Comparison of ENCODE assay signal across 16 cellular contexts in genomic region chr14:61558271-61558670, GRCh38.
DNase-seq lines count a peak whose midpoint lies in the region; ATAC-seq and TF ChIP-seq lines count a peak whose summit lies in the region.
"Had no signal": no experiment of that assay in that cellular context is flagged by ENCODE, and none has a peak within 500 bp of the region (broad histone marks: within the 10 kb centered on the region; RNA-seq: fewer than 3 reads in every experiment).

No MANE protein-coding gene starts in this region.

- CTCF ChIA-PET in MCF 10A (lab: Yijun Ruan, JAX) (interaction anchor here (1.2 to 1.4 kb wide), 2 partner anchors 83 to 173 kb away, joined by 3 read pairs; no protein-coding TSS in a partner anchor), mammary epithelial cell (lab: Charles Lee; ENCODE audit: low non-redundant PET) (no interaction called here)
- CTCF ChIA-PET in activated CD4-positive, alpha-beta memory T cell treated with anti-CD3 and anti-CD28 coated beads, Interleukin-2, amount 10 ng/mL, durations not matched to agents 7 days and 5 days (lab: Charles Lee): no interaction called here

- TF ChIP-seq EP300 in stomach (IDR thresholded peaks at IDR 0.05): no peak

- no peaks in the 10 kb centered on the region for H3K36me3 Mint-ChIP-seq in MCF 10A (ENCODE audit: insufficient read depth, unreplicated experiment)
- H3K36me3 Mint-ChIP-seq in activated T-helper 17 cell treated with anti-CD3 and anti-CD28 coated beads, Interleukin-2, amount 50 U/mL, for 72 hours (ENCODE audit: low read depth): peaks cover under 1% of the 10 kb centered on the region
- peaks cover 23% of the 10 kb centered on the region for H3K36me3 Mint-ChIP-seq in activated CD4-positive, alpha-beta memory T cell treated with anti-CD3 and anti-CD28 coated beads, Interleukin-2, amount 10 ng/mL, durations not matched to agents 7 days and 5 days (ENCODE audit: low read depth)

- H3K9me3 ChIP-seq in mammary epithelial cell (replicated peaks; ENCODE audit: insufficient read depth, low read length) (no peaks in the 10 kb centered on the region), stomach (no peaks in the 10 kb centered on the region)
- H3K9me3 ChIP-seq: breast epithelium, HAP-1, SJSA1 had no signal

- no peak overlapping the region for H3K9ac ChIP-seq in mammary epithelial cell (ENCODE audit: insufficient read depth, low read length)
- H3K9ac ChIP-seq: parathyroid adenoma had no signal

- ATAC-seq in activated T-helper 17 cell treated with anti-CD3 and anti-CD28 coated beads, Interleukin-2, amount 50 U/mL, for 72 hours (replicated peaks): no peak

- TF ChIP-seq CTCF in MCF 10A (IDR thresholded peaks at IDR 0.05; ENCODE audit: unreplicated experiment): no peak
- TF ChIP-seq CTCF in mammary epithelial cell (conservative IDR thresholded peaks at IDR 0.05 in 1 of 2, IDR thresholded peaks at IDR 0.05 in 1 of 2; ENCODE audit: extremely low read depth in 1 of 2, insufficient read depth in 1 of 2, low read depth in 1 of 2, low read length in 2 of 2): no peak
- TF ChIP-seq CTCF in stomach (IDR thresholded peaks at IDR 0.05): no peak

- in situ Hi-C loops in mammary epithelial cell (cut with MboI; ENCODE audit: low sequenced_read_pairs in 2 of 2): no loop called here

- intact Hi-C loops in MCF 10A (cut with micrococcal nuclease) (no loop called here), mammary epithelial cell (cut with micrococcal nuclease) (no loop called here), stomach (cut with DNase I; ENCODE audit: low total_unique reads) (no loop called here)

- H4K20me1 ChIP-seq in mammary epithelial cell (ENCODE audit: insufficient read depth, low read length): no peaks in the 10 kb centered on the region

- dilution Hi-C loops in mammary epithelial cell (cut with HindIII; ENCODE audit: low sequenced_read_pairs): no loop called here

- H3K36me3 ChIP-seq in mammary epithelial cell (ENCODE audit: insufficient read depth, low read length) (no peaks in the 10 kb centered on the region), stomach (no peaks in the 10 kb centered on the region)
- H3K36me3 ChIP-seq: breast epithelium, HAP-1, SJSA1 had no signal

- H3K4me1 Mint-ChIP-seq in MCF 10A (ENCODE audit: insufficient read depth, unreplicated experiment): peaks cover 54% of the 10 kb centered on the region
- peaks cover 42% of the 10 kb centered on the region for H3K4me1 Mint-ChIP-seq in activated T-helper 17 cell treated with anti-CD3 and anti-CD28 coated beads, Interleukin-2, amount 50 U/mL, for 72 hours
- peaks cover 49% of the 10 kb centered on the region for H3K4me1 Mint-ChIP-seq in activated CD4-positive, alpha-beta memory T cell treated with anti-CD3 and anti-CD28 coated beads, Interleukin-2, amount 10 ng/mL, durations not matched to agents 7 days and 5 days

- no peak overlapping the region for H3K4me3 Mint-ChIP-seq in MCF 10A (ENCODE audit: unreplicated experiment)
- H3K4me3 Mint-ChIP-seq in activated T-helper 17 cell treated with anti-CD3 and anti-CD28 coated beads, Interleukin-2, amount 50 U/mL, for 72 hours: no peak overlapping the region
- no peak overlapping the region for H3K4me3 Mint-ChIP-seq in activated CD4-positive, alpha-beta memory T cell treated with anti-CD3 and anti-CD28 coated beads, Interleukin-2, amount 10 ng/mL, durations not matched to agents 7 days and 5 days

- BruUV-seq in MCF 10A (replicated peaks; lab: Mats Ljungman, UMichigan) (no TSS peak), mammary epithelial cell (replicated peaks; lab: Mats Ljungman, UMichigan) (no TSS peak)

- no peak overlapping the region for H3K27ac ChIP-seq in mammary epithelial cell (ENCODE audit: insufficient read depth, low read depth, low read length)
- peak overlapping the region in 3 of 5 donors; percentile 84 to 93 (median 90) for H3K27ac ChIP-seq in stomach
- H3K27ac ChIP-seq: breast epithelium, parathyroid adenoma, SJSA1 had no signal

- TF ChIP-seq POLR2A in stomach (IDR thresholded peaks at IDR 0.05): no peak

- H3K4me1 ChIP-seq in mammary epithelial cell (ENCODE audit: insufficient read depth, low read length): peaks cover 69% of the 10 kb centered on the region
- H3K4me1 ChIP-seq in stomach: peaks cover 45 to 72% (median 51%) of the 10 kb centered on the region in 4 donors

- DNase-seq in MCF 10A (ENCODE audit: unreplicated experiment): peak; percentile 66
- DNase-seq in mammary epithelial cell: no peak
- DNase-seq in NCI-H2107 treated with DMSO at 0.1 percent for 48 hours (lab: John Stamatoyannopoulos, UW; ENCODE audit: unreplicated experiment): peak; percentile 95
- no peak for DNase-seq in stomach
- no peak for DNase-seq in hypothalamus (lab: John Stamatoyannopoulos, UW)
- no peak for DNase-seq in activated CD4-positive, alpha-beta memory T cell treated with anti-CD3 and anti-CD28 coated beads, Interleukin-2, amount 10 ng/mL, durations not matched to agents 7 days and 5 days
- no peak for DNase-seq in NCI-H1048 (lab: John Stamatoyannopoulos, UW)
- DNase-seq: activated effector memory CD4-positive, alpha-beta T cell treated with Interleukin-2 at 50 U/mL for 16 hours; foreskin melanocyte; kidney; midbrain had no signal

- no peaks in the 10 kb centered on the region for H3K9me3 Mint-ChIP-seq in MCF 10A (ENCODE audit: unreplicated experiment)
- H3K9me3 Mint-ChIP-seq in activated T-helper 17 cell treated with anti-CD3 and anti-CD28 coated beads, Interleukin-2, amount 50 U/mL, for 72 hours: no peaks in the 10 kb centered on the region
- H3K9me3 Mint-ChIP-seq in activated CD4-positive, alpha-beta memory T cell treated with anti-CD3 and anti-CD28 coated beads, Interleukin-2, amount 10 ng/mL, durations not matched to agents 7 days and 5 days: no peaks in the 10 kb centered on the region

- no peak overlapping the region for H2AFZ ChIP-seq in mammary epithelial cell (ENCODE audit: low read depth, low read length)
- H2AFZ ChIP-seq: parathyroid adenoma had no signal

- POLR2A ChIA-PET in MCF 10A (lab: Yijun Ruan, JAX): no interaction called here
- POLR2A ChIA-PET in activated CD4-positive, alpha-beta memory T cell treated with anti-CD3 and anti-CD28 coated beads, Interleukin-2, amount 10 ng/mL, durations not matched to agents 7 days and 5 days (lab: Charles Lee): interaction anchor here (1.5 to 2.9 kb wide), 3 partner anchors 8 to 184 kb away, joined by 4 to 15 read pairs (median 5); no protein-coding TSS in a partner anchor

- H3K27me3 Mint-ChIP-seq in MCF 10A (ENCODE audit: insufficient read depth, unreplicated experiment): no peaks in the 10 kb centered on the region
- no peaks in the 10 kb centered on the region for H3K27me3 Mint-ChIP-seq in activated T-helper 17 cell treated with anti-CD3 and anti-CD28 coated beads, Interleukin-2, amount 50 U/mL, for 72 hours
- H3K27me3 Mint-ChIP-seq in activated CD4-positive, alpha-beta memory T cell treated with anti-CD3 and anti-CD28 coated beads, Interleukin-2, amount 10 ng/mL, durations not matched to agents 7 days and 5 days: no peaks in the 10 kb centered on the region

- WGBS in mammary epithelial cell (ENCODE audit: low coverage, missing lambda C conversion rate): 95% methylated on average over 6 of the region's 6 CpGs
- WGBS in stomach, 5 donors: 64 to 91% (median 87%) methylated on average over 4 to 6 of the region's 6 CpGs

- no peaks in the 10 kb centered on the region for H3K79me2 ChIP-seq in mammary epithelial cell (ENCODE audit: insufficient read depth, low read length)
- H3K79me2 ChIP-seq: parathyroid adenoma had no signal

- H3K4me3 ChIP-seq in mammary epithelial cell (replicated peaks in 1 of 3; ENCODE audit: insufficient read depth in 1 of 3, low read depth in 2 of 3, low read length in 3 of 3) (no peak overlapping the region), stomach (no peak overlapping the region)
- H3K4me3 ChIP-seq: breast epithelium, HAP-1, SJSA1 had no signal

- no peaks in the 10 kb centered on the region for H3K27me3 ChIP-seq in mammary epithelial cell (ENCODE audit: insufficient read depth, low read length)
- no peaks in the 10 kb centered on the region for H3K27me3 ChIP-seq in stomach
- H3K27me3 ChIP-seq: breast epithelium, SJSA1 had no signal

- no peak overlapping the region for H3K27ac Mint-ChIP-seq in MCF 10A (ENCODE audit: low read depth, unreplicated experiment)
- peak overlapping the region; percentile 32 for H3K27ac Mint-ChIP-seq in activated T-helper 17 cell treated with anti-CD3 and anti-CD28 coated beads, Interleukin-2, amount 50 U/mL, for 72 hours
- H3K27ac Mint-ChIP-seq in activated CD4-positive, alpha-beta memory T cell treated with anti-CD3 and anti-CD28 coated beads, Interleukin-2, amount 10 ng/mL, durations not matched to agents 7 days and 5 days: no peak overlapping the region

- H3K4me2 ChIP-seq in mammary epithelial cell (ENCODE audit: insufficient read depth, low read depth, low read length): no peak overlapping the region

Comparison
In these comparisons a context has a peak if more than half of its experiments do, and no peak if none do; other contexts are left out.
1. DNase-seq: peak in MCF 10A (single experiment) and NCI-H2107 treated with DMSO at 0.1 percent for 48 hours (single experiment); none in mammary epithelial cell (single experiment), stomach (single experiment), hypothalamus (0 of 51), activated CD4-positive, alpha-beta memory T cell treated with anti-CD3 and anti-CD28 coated beads, Interleukin-2, amount 10 ng/mL, durations not matched to agents 7 days and 5 days (single experiment) and NCI-H1048 (single experiment).